Comparison of ENCODE assay signal across 1 cellular context in genomic region chr1:93992190-93992589, GRCh38.
TF ChIP-seq lines count a peak whose summit lies in the region.

No MANE protein-coding gene starts in this region.

TF ChIP-seq in GM23338, 12 proteins besides CTCF, POLR2A, EP300 and RAD21 (continued from another document):
- TF ChIP-seq REST (IDR thresholded peaks at IDR 0.05; ENCODE audit: unreplicated experiment) (no peak), ETS1 (IDR thresholded peaks at IDR 0.05) (no peak), STAT1 (IDR thresholded peaks at IDR 0.05; ENCODE audit: unreplicated experiment) (no peak), NANOG (IDR thresholded peaks at IDR 0.05; ENCODE audit: borderline replicate concordance) (no peak), JUNB (IDR thresholded peaks at IDR 0.05; ENCODE audit: unreplicated experiment) (no peak), ZNF114 (CRISPR knock-in tag; IDR thresholded peaks at IDR 0.05) (no peak), CREB1 (CRISPR knock-in tag; IDR thresholded peaks at IDR 0.05; ENCODE audit: low read depth) (no peak), POLR2AphosphoS5 (IDR thresholded peaks at IDR 0.05; ENCODE audit: low read depth) (no peak), EZH2 (IDR thresholded peaks at IDR 0.05; ENCODE audit: low read depth, unreplicated experiment) (no peak), EZH2phosphoT487 (IDR thresholded peaks at IDR 0.05; ENCODE audit: unreplicated experiment) (no peak), ZNF462 (CRISPR knock-in tag; IDR thresholded peaks at IDR 0.05) (no peak)
